15 cellular contexts compared by ENCODE assay signal in the genomic region with DNA sequence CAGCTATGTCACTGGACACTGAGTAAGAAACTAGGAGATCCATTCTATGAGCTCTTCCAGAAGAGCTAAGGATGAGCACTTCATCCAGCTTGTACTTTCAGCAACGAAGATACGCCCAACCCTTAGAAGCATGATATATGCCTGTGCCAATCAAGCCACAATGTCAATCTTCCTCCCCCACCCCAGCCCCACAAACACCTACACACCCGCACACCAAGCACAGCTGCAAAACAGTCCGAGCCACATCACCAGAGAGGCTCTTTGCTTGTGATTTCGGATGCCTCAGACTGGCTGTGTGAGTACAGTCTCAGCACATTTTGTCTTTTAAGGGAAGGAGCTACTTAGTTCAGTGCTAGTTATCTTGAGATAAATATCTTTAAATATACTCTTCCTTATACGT.
"Had no signal": no experiment of that assay in that cellular context is flagged by ENCODE, and none has a peak within 500 bp of the region (broad histone marks: within the 10 kb centered on the region; RNA-seq: fewer than 3 reads in every experiment).

No MANE protein-coding gene starts in this region.

- H3K4me1 ChIP-seq: adrenal gland, thyroid gland had no signal

- DNase-seq: activated CD4-positive, alpha-beta T cell treated with anti-CD3 and anti-CD28 coated beads, Interleukin-2, amount 10 ng/mL, durations not matched to agents 24 days and 14 days; activated CD8-positive, alpha-beta memory T cell treated with anti-CD3 and anti-CD28 coated beads, Interleukin-2, amount 50 U/mL, for 4 hours; activated gamma-delta T cell treated with Interleukin-2 at 50 U/mL for 16 hours; activated T-cell treated with anti-CD3 and anti-CD28 coated beads, Interleukin-2, amount 50 U/mL, for 4 hours; adrenal gland; effector memory CD8-positive, alpha-beta T cell; esophagus squamous epithelium; naive thymus-derived CD4-positive, alpha-beta T cell; ovary; stimulated activated CD4-positive, alpha-beta T cell treated with anti-CD3 and anti-CD28 coated beads, Interleukin-4, amount 100 ng/mL, for 4 hours; stimulated activated naive CD4-positive, alpha-beta T cell; T-cell; thyroid gland had no signal

- H3K4me3 Mint-ChIP-seq: activated CD4-positive, alpha-beta T cell treated with anti-CD3 and anti-CD28 coated beads, Interleukin-2, amount 10 ng/mL, durations not matched to agents 24 days and 14 days; activated T-cell treated with anti-CD3 and anti-CD28 coated beads, Interleukin-2, amount 50 U/mL, for 4 hours; effector memory CD8-positive, alpha-beta T cell; naive thymus-derived CD4-positive, alpha-beta T cell; T-cell had no signal

- ATAC-seq: activated naive CD4-positive, alpha-beta T cell treated with anti-CD3 and anti-CD28 coated beads, Interleukin-2, amount 50 U/mL, for 72 hours; activated T-cell treated with anti-CD3 and anti-CD28 coated beads, Interleukin-2, amount 50 U/mL, for 4 hours; effector memory CD8-positive, alpha-beta T cell; naive thymus-derived CD4-positive, alpha-beta T cell; sciatic nerve had no signal

- H3K27ac Mint-ChIP-seq: activated CD4-positive, alpha-beta T cell treated with anti-CD3 and anti-CD28 coated beads, Interleukin-2, amount 10 ng/mL, durations not matched to agents 24 days and 14 days; activated naive CD4-positive, alpha-beta T cell treated with anti-CD3 and anti-CD28 coated beads, Interleukin-2, amount 50 U/mL, for 72 hours; effector memory CD8-positive, alpha-beta T cell; T-cell had no signal

- H3K4me3 ChIP-seq: adrenal gland, esophagus squamous epithelium, ovary, thyroid gland had no signal

- H3K9me3 Mint-ChIP-seq: activated CD4-positive, alpha-beta T cell treated with anti-CD3 and anti-CD28 coated beads, Interleukin-2, amount 10 ng/mL, durations not matched to agents 24 days and 14 days; activated naive CD4-positive, alpha-beta T cell treated with anti-CD3 and anti-CD28 coated beads, Interleukin-2, amount 50 U/mL, for 72 hours; activated T-cell treated with anti-CD3 and anti-CD28 coated beads, Interleukin-2, amount 50 U/mL, for 4 hours; effector memory CD8-positive, alpha-beta T cell; naive thymus-derived CD4-positive, alpha-beta T cell; T-cell had no signal

- H3K27me3 Mint-ChIP-seq: activated CD4-positive, alpha-beta T cell treated with anti-CD3 and anti-CD28 coated beads, Interleukin-2, amount 10 ng/mL, durations not matched to agents 24 days and 14 days; effector memory CD8-positive, alpha-beta T cell; naive thymus-derived CD4-positive, alpha-beta T cell; T-cell had no signal

- H3K27ac ChIP-seq: adrenal gland, esophagus squamous epithelium, ovary, thyroid gland had no signal

- H3K36me3 ChIP-seq: adrenal gland, esophagus squamous epithelium, ovary, thyroid gland had no signal

- H3K9me3 ChIP-seq: adrenal gland, esophagus squamous epithelium, ovary, thyroid gland had no signal

- H3K36me3 Mint-ChIP-seq: activated naive CD4-positive, alpha-beta T cell treated with anti-CD3 and anti-CD28 coated beads, Interleukin-2, amount 50 U/mL, for 72 hours; T-cell had no signal

- H3K4me1 Mint-ChIP-seq: activated CD4-positive, alpha-beta T cell treated with anti-CD3 and anti-CD28 coated beads, Interleukin-2, amount 10 ng/mL, durations not matched to agents 24 days and 14 days; T-cell had no signal
